1 cellular context compared by ENCODE assay signal in the genomic region with DNA sequence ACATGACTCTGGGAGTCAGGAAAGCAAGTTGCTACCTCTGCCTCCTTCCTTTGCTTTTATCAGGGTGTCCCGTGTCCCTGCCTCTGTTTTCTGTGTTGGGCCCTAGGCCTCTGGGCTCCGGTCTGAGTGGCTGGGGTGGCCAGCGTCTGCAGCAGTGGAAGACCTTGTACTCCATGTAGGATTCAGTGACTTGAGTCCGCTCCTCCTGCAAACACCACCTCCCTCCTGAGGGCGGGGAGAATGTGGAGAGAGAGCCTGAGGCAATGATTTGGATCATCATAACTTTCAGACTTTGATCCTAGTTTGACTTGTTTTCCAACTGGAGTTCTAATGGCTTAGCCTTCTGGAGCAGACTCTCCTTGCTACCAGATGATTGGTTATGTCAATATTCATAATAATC.
TF ChIP-seq lines count a peak whose summit lies in the region.

No MANE protein-coding gene starts in this region.

TF ChIP-seq in GM23338, 12 proteins besides CTCF, POLR2A, EP300 and RAD21 (continued from another document):
- TF ChIP-seq, protein P1, sequence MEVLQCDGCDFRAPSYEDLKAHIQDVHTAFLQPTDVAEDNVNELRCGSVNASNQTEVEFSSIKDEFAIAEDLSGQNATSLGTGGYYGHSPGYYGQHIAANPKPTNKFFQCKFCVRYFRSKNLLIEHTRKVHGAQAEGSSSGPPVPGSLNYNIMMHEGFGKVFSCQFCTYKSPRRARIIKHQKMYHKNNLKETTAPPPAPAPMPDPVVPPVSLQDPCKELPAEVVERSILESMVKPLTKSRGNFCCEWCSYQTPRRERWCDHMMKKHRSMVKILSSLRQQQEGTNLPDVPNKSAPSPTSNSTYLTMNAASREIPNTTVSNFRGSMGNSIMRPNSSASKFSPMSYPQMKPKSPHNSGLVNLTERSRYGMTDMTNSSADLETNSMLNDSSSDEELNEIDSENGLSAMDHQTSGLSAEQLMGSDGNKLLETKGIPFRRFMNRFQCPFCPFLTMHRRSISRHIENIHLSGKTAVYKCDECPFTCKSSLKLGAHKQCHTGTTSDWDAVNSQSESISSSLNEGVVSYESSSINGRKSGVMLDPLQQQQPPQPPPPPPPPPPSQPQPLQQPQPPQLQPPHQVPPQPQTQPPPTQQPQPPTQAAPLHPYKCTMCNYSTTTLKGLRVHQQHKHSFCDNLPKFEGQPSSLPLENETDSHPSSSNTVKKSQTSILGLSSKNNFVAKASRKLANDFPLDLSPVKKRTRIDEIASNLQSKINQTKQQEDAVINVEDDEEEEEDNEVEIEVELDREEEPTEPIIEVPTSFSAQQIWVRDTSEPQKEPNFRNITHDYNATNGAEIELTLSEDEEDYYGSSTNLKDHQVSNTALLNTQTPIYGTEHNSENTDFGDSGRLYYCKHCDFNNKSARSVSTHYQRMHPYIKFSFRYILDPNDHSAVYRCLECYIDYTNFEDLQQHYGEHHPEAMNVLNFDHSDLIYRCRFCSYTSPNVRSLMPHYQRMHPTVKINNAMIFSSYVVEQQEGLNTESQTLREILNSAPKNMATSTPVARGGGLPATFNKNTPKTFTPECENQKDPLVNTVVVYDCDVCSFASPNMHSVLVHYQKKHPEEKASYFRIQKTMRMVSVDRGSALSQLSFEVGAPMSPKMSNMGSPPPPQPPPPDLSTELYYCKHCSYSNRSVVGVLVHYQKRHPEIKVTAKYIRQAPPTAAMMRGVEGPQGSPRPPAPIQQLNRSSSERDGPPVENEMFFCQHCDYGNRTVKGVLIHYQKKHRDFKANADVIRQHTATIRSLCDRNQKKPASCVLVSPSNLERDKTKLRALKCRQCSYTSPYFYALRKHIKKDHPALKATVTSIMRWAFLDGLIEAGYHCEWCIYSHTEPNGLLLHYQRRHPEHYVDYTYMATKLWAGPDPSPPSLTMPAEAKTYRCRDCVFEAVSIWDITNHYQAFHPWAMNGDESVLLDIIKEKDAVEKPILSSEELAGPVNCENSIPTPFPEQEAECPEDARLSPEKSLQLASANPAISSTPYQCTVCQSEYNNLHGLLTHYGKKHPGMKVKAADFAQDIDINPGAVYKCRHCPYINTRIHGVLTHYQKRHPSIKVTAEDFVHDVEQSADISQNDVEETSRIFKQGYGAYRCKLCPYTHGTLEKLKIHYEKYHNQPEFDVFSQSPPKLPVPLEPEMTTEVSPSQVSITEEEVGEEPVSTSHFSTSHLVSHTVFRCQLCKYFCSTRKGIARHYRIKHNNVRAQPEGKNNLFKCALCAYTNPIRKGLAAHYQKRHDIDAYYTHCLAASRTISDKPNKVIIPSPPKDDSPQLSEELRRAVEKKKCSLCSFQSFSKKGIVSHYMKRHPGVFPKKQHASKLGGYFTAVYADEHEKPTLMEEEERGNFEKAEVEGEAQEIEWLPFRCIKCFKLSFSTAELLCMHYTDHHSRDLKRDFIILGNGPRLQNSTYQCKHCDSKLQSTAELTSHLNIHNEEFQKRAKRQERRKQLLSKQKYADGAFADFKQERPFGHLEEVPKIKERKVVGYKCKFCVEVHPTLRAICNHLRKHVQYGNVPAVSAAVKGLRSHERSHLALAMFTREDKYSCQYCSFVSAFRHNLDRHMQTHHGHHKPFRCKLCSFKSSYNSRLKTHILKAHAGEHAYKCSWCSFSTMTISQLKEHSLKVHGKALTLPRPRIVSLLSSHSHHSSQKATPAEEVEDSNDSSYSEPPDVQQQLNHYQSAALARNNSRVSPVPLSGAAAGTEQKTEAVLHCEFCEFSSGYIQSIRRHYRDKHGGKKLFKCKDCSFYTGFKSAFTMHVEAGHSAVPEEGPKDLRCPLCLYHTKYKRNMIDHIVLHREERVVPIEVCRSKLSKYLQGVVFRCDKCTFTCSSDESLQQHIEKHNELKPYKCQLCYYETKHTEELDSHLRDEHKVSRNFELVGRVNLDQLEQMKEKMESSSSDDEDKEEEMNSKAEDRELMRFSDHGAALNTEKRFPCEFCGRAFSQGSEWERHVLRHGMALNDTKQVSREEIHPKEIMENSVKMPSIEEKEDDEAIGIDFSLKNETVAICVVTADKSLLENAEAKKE (CRISPR knock-in tag; IDR thresholded peaks at IDR 0.05): no peak
- TF ChIP-seq, protein P2, sequence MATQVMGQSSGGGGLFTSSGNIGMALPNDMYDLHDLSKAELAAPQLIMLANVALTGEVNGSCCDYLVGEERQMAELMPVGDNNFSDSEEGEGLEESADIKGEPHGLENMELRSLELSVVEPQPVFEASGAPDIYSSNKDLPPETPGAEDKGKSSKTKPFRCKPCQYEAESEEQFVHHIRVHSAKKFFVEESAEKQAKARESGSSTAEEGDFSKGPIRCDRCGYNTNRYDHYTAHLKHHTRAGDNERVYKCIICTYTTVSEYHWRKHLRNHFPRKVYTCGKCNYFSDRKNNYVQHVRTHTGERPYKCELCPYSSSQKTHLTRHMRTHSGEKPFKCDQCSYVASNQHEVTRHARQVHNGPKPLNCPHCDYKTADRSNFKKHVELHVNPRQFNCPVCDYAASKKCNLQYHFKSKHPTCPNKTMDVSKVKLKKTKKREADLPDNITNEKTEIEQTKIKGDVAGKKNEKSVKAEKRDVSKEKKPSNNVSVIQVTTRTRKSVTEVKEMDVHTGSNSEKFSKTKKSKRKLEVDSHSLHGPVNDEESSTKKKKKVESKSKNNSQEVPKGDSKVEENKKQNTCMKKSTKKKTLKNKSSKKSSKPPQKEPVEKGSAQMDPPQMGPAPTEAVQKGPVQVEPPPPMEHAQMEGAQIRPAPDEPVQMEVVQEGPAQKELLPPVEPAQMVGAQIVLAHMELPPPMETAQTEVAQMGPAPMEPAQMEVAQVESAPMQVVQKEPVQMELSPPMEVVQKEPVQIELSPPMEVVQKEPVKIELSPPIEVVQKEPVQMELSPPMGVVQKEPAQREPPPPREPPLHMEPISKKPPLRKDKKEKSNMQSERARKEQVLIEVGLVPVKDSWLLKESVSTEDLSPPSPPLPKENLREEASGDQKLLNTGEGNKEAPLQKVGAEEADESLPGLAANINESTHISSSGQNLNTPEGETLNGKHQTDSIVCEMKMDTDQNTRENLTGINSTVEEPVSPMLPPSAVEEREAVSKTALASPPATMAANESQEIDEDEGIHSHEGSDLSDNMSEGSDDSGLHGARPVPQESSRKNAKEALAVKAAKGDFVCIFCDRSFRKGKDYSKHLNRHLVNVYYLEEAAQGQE (IDR thresholded peaks at IDR 0.05; ENCODE audit: unreplicated experiment): no peak
- TF ChIP-seq JUNB (IDR thresholded peaks at IDR 0.05; ENCODE audit: unreplicated experiment): no peak
